9 cellular contexts compared by ENCODE assay signal in the genomic region with DNA sequence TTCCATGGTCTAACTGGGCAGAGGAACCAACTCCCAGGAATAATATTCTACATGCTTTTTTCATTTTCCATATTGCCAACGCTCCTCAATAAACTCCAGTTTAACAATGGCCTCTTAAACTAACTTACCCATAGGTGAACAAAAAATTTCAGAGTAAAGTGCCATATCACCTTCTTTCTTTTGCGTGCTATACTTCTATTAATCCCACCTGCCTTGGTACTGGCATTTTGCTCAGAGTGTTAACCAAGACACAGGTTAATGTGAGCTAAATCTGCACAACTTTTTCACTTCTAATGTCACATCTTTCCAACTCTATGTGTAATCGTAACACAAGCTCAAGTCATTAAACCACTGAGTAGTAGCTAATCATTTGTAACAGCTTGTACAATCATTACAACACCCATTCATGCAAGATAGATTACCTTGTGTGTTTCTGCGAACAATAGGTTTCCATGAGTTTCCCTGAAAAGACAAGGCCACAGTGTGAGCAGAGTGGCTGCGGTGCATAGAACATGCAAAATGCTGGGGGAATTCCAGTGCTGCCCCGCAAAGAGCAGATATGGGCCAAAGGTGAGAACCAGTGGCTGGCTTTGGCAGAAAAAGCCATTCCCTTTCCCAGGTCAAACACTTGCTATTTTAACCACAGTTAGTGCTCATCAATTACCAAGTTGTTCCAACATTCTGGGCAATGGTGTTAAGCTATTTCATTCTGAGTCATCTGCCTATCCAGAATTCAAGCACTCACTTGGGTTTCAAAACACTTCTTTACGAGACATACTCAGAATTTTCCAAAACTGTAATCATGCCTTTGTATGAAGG. TPM values are rescaled to one million over a fixed set of nuclear protein-coding genes. Genes with fewer than 3 reads are reported as not detected.
DNase-seq lines count a peak whose midpoint lies in the region; ATAC-seq and TF ChIP-seq lines count a peak whose summit lies in the region.
"Had no signal": no experiment of that assay in that cellular context is flagged by ENCODE, and none has a peak within 500 bp of the region (broad histone marks: within the 10 kb centered on the region; RNA-seq: fewer than 3 reads in every experiment).

No MANE protein-coding gene starts in this region.

- DNase-seq in activated CD4-positive, alpha-beta memory T cell treated with anti-CD3 and anti-CD28 coated beads, Interleukin-2, amount 10 ng/mL, durations not matched to agents 7 days and 5 days, result peak; percentile 59
- peak; percentile 58 to 70 for DNase-seq in stimulated activated CD4-positive, alpha-beta T cell treated with anti-CD3 and anti-CD28 coated beads, Interleukin-15, amount 100 ng/mL, for 48 hours (ENCODE audit: low read depth in 2 of 2)
- DNase-seq in osteocyte (ENCODE audit: extremely low spot score, unreplicated experiment) (no peak), germinal center (ENCODE audit: low spot score) (no peak), iPS-NIHi7 (ENCODE audit: extremely low spot score) (no peak), adrenal gland (no peak)

- H3K27me3 ChIP-seq in adrenal gland, result no peaks in the 10 kb centered on the region

- 78 to 86% (median 83%) methylated on average over 6 to 7 of the region's 7 CpGs for WGBS in adrenal gland, 4 donors

- no peaks in the 10 kb centered on the region for H3K4me1 ChIP-seq in adrenal gland (replicated peaks in 1 of 2)

- no peak overlapping the region for H3K27ac ChIP-seq in adrenal gland

- peak overlapping the region; percentile 65 for H3K27ac Mint-ChIP-seq in activated CD4-positive, alpha-beta memory T cell treated with anti-CD3 and anti-CD28 coated beads, Interleukin-2, amount 10 ng/mL, durations not matched to agents 7 days and 5 days
- H3K27ac Mint-ChIP-seq in osteocyte (ENCODE audit: unreplicated experiment), result no peak overlapping the region

- intact Hi-C loops in adrenal gland (cut with DNase I), result no loop called here

- H3K9me3 Mint-ChIP-seq in activated CD4-positive, alpha-beta memory T cell treated with anti-CD3 and anti-CD28 coated beads, Interleukin-2, amount 10 ng/mL, durations not matched to agents 7 days and 5 days, result peaks cover 9% of the 10 kb centered on the region
- H3K9me3 Mint-ChIP-seq in osteocyte (ENCODE audit: unreplicated experiment), result no peaks in the 10 kb centered on the region

- H3K36me3 ChIP-seq in adrenal gland (replicated peaks in 1 of 2), result no peaks in the 10 kb centered on the region

- CTCF ChIA-PET in activated CD4-positive, alpha-beta memory T cell treated with anti-CD3 and anti-CD28 coated beads, Interleukin-2, amount 10 ng/mL, durations not matched to agents 7 days and 5 days (lab: Charles Lee), result interaction anchor here (1.2 to 2.7 kb wide), 8 partner anchors 14 to 223 kb away, joined by 3 to 9 read pairs (median 5); a partner anchor contains a TSS

- no peaks in the 10 kb centered on the region for H3K9me3 ChIP-seq in adrenal gland (replicated peaks in 1 of 3)

- H3K4me1 Mint-ChIP-seq in activated CD4-positive, alpha-beta memory T cell treated with anti-CD3 and anti-CD28 coated beads, Interleukin-2, amount 10 ng/mL, durations not matched to agents 7 days and 5 days, result peaks cover 49% of the 10 kb centered on the region
- H3K4me1 Mint-ChIP-seq in osteocyte (ENCODE audit: unreplicated experiment), result no peaks in the 10 kb centered on the region

- no peaks in the 10 kb centered on the region for H3K27me3 Mint-ChIP-seq in activated CD4-positive, alpha-beta memory T cell treated with anti-CD3 and anti-CD28 coated beads, Interleukin-2, amount 10 ng/mL, durations not matched to agents 7 days and 5 days
- no peaks in the 10 kb centered on the region for H3K27me3 Mint-ChIP-seq in osteocyte (ENCODE audit: unreplicated experiment)

- TF ChIP-seq CTCF in osteocyte (IDR thresholded peaks at IDR 0.05) (no peak), adrenal gland (IDR thresholded peaks at IDR 0.05) (no peak)

- TF ChIP-seq POLR2A in adrenal gland (IDR thresholded peaks at IDR 0.05), result no peak

- H3K4me3 Mint-ChIP-seq in activated CD4-positive, alpha-beta memory T cell treated with anti-CD3 and anti-CD28 coated beads, Interleukin-2, amount 10 ng/mL, durations not matched to agents 7 days and 5 days, result peak overlapping the region; percentile 30
- no peak overlapping the region for H3K4me3 Mint-ChIP-seq in osteocyte (ENCODE audit: unreplicated experiment)

- H3K36me3 Mint-ChIP-seq in activated CD4-positive, alpha-beta memory T cell treated with anti-CD3 and anti-CD28 coated beads, Interleukin-2, amount 10 ng/mL, durations not matched to agents 7 days and 5 days (ENCODE audit: low read depth), result peaks cover 30% of the 10 kb centered on the region
- H3K36me3 Mint-ChIP-seq in osteocyte (ENCODE audit: unreplicated experiment), result no peaks in the 10 kb centered on the region

- no peak overlapping the region for H3K4me3 ChIP-seq in adrenal gland

- POLR2A ChIA-PET in activated CD4-positive, alpha-beta memory T cell treated with anti-CD3 and anti-CD28 coated beads, Interleukin-2, amount 10 ng/mL, durations not matched to agents 7 days and 5 days (lab: Charles Lee), result interaction anchor here (1.0 to 3.2 kb wide), 5 partner anchors 26 to 223 kb away, joined by 4 to 18 read pairs (median 9); a partner anchor contains a TSS

- ATAC-seq in GM19043 (IDR thresholded peaks at IDR 0.05; ENCODE audit: low read depth, unreplicated experiment), result peak; percentile 44
- ATAC-seq in HG03039 (IDR thresholded peaks at IDR 0.05; ENCODE audit: unreplicated experiment), result peak; percentile 40

RNA-seq across cellular contexts. Expression of a gene that starts 42.8 kb away (rescaled TPM):
- 1 to 10 TPM; 2.4 TPM for total RNA-seq in activated CD4-positive, alpha-beta memory T cell treated with anti-CD3 and anti-CD28 coated beads, Interleukin-2, amount 10 ng/mL, durations not matched to agents 7 days and 5 days
- total RNA-seq in osteocyte, result not detected in 2 replicates
- 1 to 10 TPM in 1 of 8 donors, under 1 TPM in 3, not detected in 4; 0.21 to 1.8 (median 0.71) TPM for total RNA-seq in adrenal gland
- polyA plus RNA-seq in adrenal gland, result under 1 TPM in 2 of 3 donors, not detected in 1; 0.10 to 0.24 TPM
- total RNA-seq: temporal lobe had no signal

Comparison
In these comparisons a context has a peak if more than half of its experiments do, and no peak if none do; other contexts are left out.
1. DNase-seq: peak in activated CD4-positive, alpha-beta memory T cell treated with anti-CD3 and anti-CD28 coated beads, Interleukin-2, amount 10 ng/mL, durations not matched to agents 7 days and 5 days (single experiment) and stimulated activated CD4-positive, alpha-beta T cell treated with anti-CD3 and anti-CD28 coated beads, Interleukin-15, amount 100 ng/mL, for 48 hours (2 of 2); none in osteocyte (single experiment), germinal center (single experiment), iPS-NIHi7 (single experiment) and adrenal gland (0 of 7).